ENCODE assay signal across 8 cellular contexts in genomic region chr9:137095664-137096517, GRCh38. TPM values are rescaled to one million over a fixed set of nuclear protein-coding genes. Genes with fewer than 3 reads are reported as not detected.
DNase-seq lines count a peak whose midpoint lies in the region; ATAC-seq and TF ChIP-seq lines count a peak whose summit lies in the region.

No MANE protein-coding gene starts in this region.

- H3K4me3 ChIP-seq in AG04450 (ENCODE audit: low read depth, low read length) (no peak overlapping the region), muscle layer of duodenum (ENCODE audit: low read depth in 1 of 2, low read length in 2 of 2) (no peak overlapping the region)

- CTCF ChIA-PET in AG04450 (lab: Charles Lee): no interaction called here

- no peaks in the 10 kb centered on the region for H3K4me1 Mint-ChIP-seq in mesothelial cell of epicardium

- POLR2A ChIA-PET in AG04450 (lab: Yijun Ruan, JAX): interaction anchor here (1.2 kb wide), 1 partner anchor 9 kb away, joined by 5 read pairs; the partner anchor contains the start of gene MAN1B1

- H3K9me3 Mint-ChIP-seq in mesothelial cell of epicardium: no peaks in the 10 kb centered on the region

- H3K4me1 ChIP-seq in muscle layer of duodenum (ENCODE audit: control insufficient read depth in 1 of 2, insufficient read depth in 2 of 2, low read length in 2 of 2): no peaks in the 10 kb centered on the region

- H3K36me3 Mint-ChIP-seq in mesothelial cell of epicardium: peaks cover 26% of the 10 kb centered on the region

- H3K27me3 ChIP-seq in AG04450 (ENCODE audit: control insufficient read depth, insufficient read depth, low read length) (no peaks in the 10 kb centered on the region), muscle layer of duodenum (ENCODE audit: low read depth, low read length) (no peaks in the 10 kb centered on the region)

- peak; percentile 18; the same call in 1 of the 2 replicates for TF ChIP-seq CTCF in AG04450 (IDR thresholded peaks at IDR 0.05; ENCODE audit: low read depth, low read length)
- no peak for TF ChIP-seq CTCF in mesothelial cell of epicardium (IDR thresholded peaks at IDR 0.05; ENCODE audit: unreplicated experiment)

- peak; percentile 76 for ATAC-seq in GM19372 (IDR thresholded peaks at IDR 0.05; ENCODE audit: low read depth, unreplicated experiment)
- ATAC-seq in HG03565 (IDR thresholded peaks at IDR 0.05; ENCODE audit: unreplicated experiment): peak; percentile 67

- peaks cover 36 to 67% of the 10 kb centered on the region in 2 donors for H3K36me3 ChIP-seq in muscle layer of duodenum (ENCODE audit: control insufficient read depth in 1 of 2, insufficient read depth in 2 of 2, low read length in 2 of 2)

- H3K9me3 ChIP-seq in AG04450 (ENCODE audit: control insufficient read depth, insufficient read depth, low read length) (no peaks in the 10 kb centered on the region; the same call in 1 of the 2 replicates), muscle layer of duodenum (ENCODE audit: control insufficient read depth in 1 of 2, low read length in 2 of 2) (no peaks in the 10 kb centered on the region)

- H3K27ac ChIP-seq in AG04450 (ENCODE audit: low read depth, low read length): no peak overlapping the region
- peak overlapping the region; percentile 51 for H3K27ac ChIP-seq in muscle layer of duodenum (ENCODE audit: low read length)

- no peaks in the 10 kb centered on the region for H3K27me3 Mint-ChIP-seq in mesothelial cell of epicardium (ENCODE audit: low read depth)

- H3K4me3 Mint-ChIP-seq in mesothelial cell of epicardium: no peak overlapping the region

- DNase-seq in AG04450 (ENCODE audit: low read depth, low spot score) (no peak), MV-4-11 (lab: John Stamatoyannopoulos, UW) (no peak), GDM1 (lab: John Stamatoyannopoulos, UW) (no peak), mesothelial cell of epicardium (ENCODE audit: low spot score in 2 of 2, unreplicated experiment in 2 of 2) (no peak)
- DNase-seq in activated CD8-positive, alpha-beta memory T cell treated with anti-CD3 and anti-CD28 coated beads, Interleukin-2, amount 50 U/mL, for 1 hour (ENCODE audit: extremely low read depth): peak; percentile 68

- no peak overlapping the region for H3K27ac Mint-ChIP-seq in mesothelial cell of epicardium

RNA-seq across cellular contexts. Expression of gene MAN1B1, which starts 9.1 kb away (rescaled TPM):
- 40.8 and 50.2 TPM in 2 replicates for polyA plus RNA-seq in AG04450 (2011; rRNA removed)
- polyA minus RNA-seq in AG04450 (2011; rRNA and poly(A)+ RNA removed): 34.0 and 46.6 TPM in 2 replicates
- 61.1 to 65.1 TPM (median 61.2 TPM) in 3 replicates for total RNA-seq in mesothelial cell of epicardium

RNA-seq across cellular contexts. Expression of gene UAP1L1, which starts 18.6 kb away (rescaled TPM):
- polyA plus RNA-seq in AG04450 (2011; rRNA removed): 5.1 and 6.3 TPM in 2 replicates
- 4.1 and 4.2 TPM in 2 replicates for polyA minus RNA-seq in AG04450 (2011; rRNA and poly(A)+ RNA removed)
- 4.6 to 5.7 TPM (median 5.5 TPM) in 3 replicates for total RNA-seq in mesothelial cell of epicardium

RNA-seq across cellular contexts. Expression of gene DPP7, which starts 18.6 kb away (rescaled TPM):
- 30.6 and 52.6 TPM in 2 replicates for polyA plus RNA-seq in AG04450 (2011; rRNA removed)
- polyA minus RNA-seq in AG04450 (2011; rRNA and poly(A)+ RNA removed): 19.2 and 32.2 TPM in 2 replicates
- total RNA-seq in mesothelial cell of epicardium: 149 to 159 TPM (median 157 TPM) in 3 replicates

RNA-seq across cellular contexts. Expression of gene SAPCD2, which starts 25.5 kb away (rescaled TPM):
- polyA plus RNA-seq in AG04450 (2011; rRNA removed): 1.5 and 1.8 TPM in 2 replicates
- 0.91 and 1.1 TPM in 2 replicates for polyA minus RNA-seq in AG04450 (2011; rRNA and poly(A)+ RNA removed)
- total RNA-seq in mesothelial cell of epicardium: 5.7 to 6.2 TPM (median 5.9 TPM) in 3 replicates

RNA-seq across cellular contexts. Expression of gene ENTPD2, which starts 42.0 kb away (rescaled TPM):
- not detected in 2 replicates for polyA plus RNA-seq in AG04450 (2011; rRNA removed)
- polyA minus RNA-seq in AG04450 (2011; rRNA and poly(A)+ RNA removed): not detected in 2 replicates
- total RNA-seq in mesothelial cell of epicardium: 4.8 to 6.3 TPM (median 5.2 TPM) in 3 replicates
